In genomic region chr1:54404263-54404662, GRCh38 we compare ENCODE assay signal across 9 cellular contexts. TPM values are rescaled to one million over a fixed set of nuclear protein-coding genes. Genes with fewer than 3 reads are reported as not detected.
A peak's percentile ranks its signal among the peaks of the same experiment; 100 is the strongest.
DNase-seq lines count a peak whose midpoint lies in the region; ATAC-seq and TF ChIP-seq lines count a peak whose summit lies in the region.
"Had no signal": no experiment of that assay in that cellular context is flagged by ENCODE, and none has a peak within 500 bp of the region (broad histone marks: within the 10 kb centered on the region; RNA-seq: fewer than 3 reads in every experiment).

No MANE protein-coding gene starts in this region.

- no peak overlapping the region for H3K27ac Mint-ChIP-seq in MCF 10A (ENCODE audit: low read depth, unreplicated experiment)

- H3K36me3 Mint-ChIP-seq in MCF 10A (ENCODE audit: insufficient read depth, unreplicated experiment) = peaks cover 18% of the 10 kb centered on the region

- TF ChIP-seq CTCF in heart left ventricle (IDR thresholded peaks at IDR 0.05) = no peak
- no peak for TF ChIP-seq CTCF in MCF 10A (IDR thresholded peaks at IDR 0.05; ENCODE audit: unreplicated experiment)

- no TSS peak for BruUV-seq in MCF 10A (replicated peaks; lab: Mats Ljungman, UMichigan)

- DNase-seq in heart left ventricle = no peak
- no peak for DNase-seq in left cardiac atrium
- DNase-seq in MCF 10A (ENCODE audit: unreplicated experiment) = no peak
- DNase-seq in SW480 (ENCODE audit: low spot score) = no peak
- DNase-seq: NCI-H2029 treated with DMSO at 0.1 percent for 48 hours had no signal

- ATAC-seq in heart left ventricle = no peak
- ATAC-seq in left cardiac atrium = no peak
- no peak for ATAC-seq in GM21717 (IDR thresholded peaks at IDR 0.05; ENCODE audit: unreplicated experiment)
- ATAC-seq in HG02642 (IDR thresholded peaks at IDR 0.05; ENCODE audit: poor library complexity, unreplicated experiment) = no peak

- H3K27me3 ChIP-seq in heart left ventricle (no peaks in the 10 kb centered on the region), mucosa of stomach (ENCODE audit: control insufficient read depth, insufficient read depth, low read length) (no peaks in the 10 kb centered on the region)

- H3K9me3 ChIP-seq in heart left ventricle = no peaks in the 10 kb centered on the region
- no peaks in the 10 kb centered on the region for H3K9me3 ChIP-seq in mucosa of stomach (ENCODE audit: control insufficient read depth, low read length)

- H3K4me3 Mint-ChIP-seq in MCF 10A (ENCODE audit: unreplicated experiment) = peak overlapping the region; percentile 51

- H3K9ac ChIP-seq in mucosa of stomach (ENCODE audit: low read length) = peak overlapping the region; percentile 69

- POLR2A ChIA-PET in MCF 10A (lab: Yijun Ruan, JAX) = no interaction called here

- 77 to 83% (median 78%) methylated on average over 11 of the region's 11 CpGs for WGBS in heart left ventricle, 4 donors
- 58% methylated on average over 11 of the region's 11 CpGs for WGBS in urinary bladder

- H3K27ac ChIP-seq in heart left ventricle (peak overlapping the region in 4 of 12 donors; percentile 20 to 94 (median 47)), urinary bladder (ENCODE audit: low read depth) (no peak overlapping the region)

- H3K27me3 Mint-ChIP-seq in MCF 10A (ENCODE audit: insufficient read depth, unreplicated experiment) = no peaks in the 10 kb centered on the region

- peak overlapping the region in 8 of 12 donors; percentile 80 to 98 (median 90) for H3K4me3 ChIP-seq in heart left ventricle
- peak overlapping the region; percentile 60 for H3K4me3 ChIP-seq in mucosa of stomach (ENCODE audit: low read length)
- H3K4me3 ChIP-seq in urinary bladder (ENCODE audit: low read depth, low read length) = peak overlapping the region; percentile 96

- H3K9me3 Mint-ChIP-seq in MCF 10A (ENCODE audit: unreplicated experiment) = no peaks in the 10 kb centered on the region

- H3K4me1 Mint-ChIP-seq in MCF 10A (ENCODE audit: insufficient read depth, unreplicated experiment) = peaks cover 21% of the 10 kb centered on the region

- no peak for TF ChIP-seq POLR2A in heart left ventricle (IDR thresholded peaks at IDR 0.05)

- CTCF ChIA-PET in MCF 10A (lab: Yijun Ruan, JAX) = interaction anchor here (0.7 to 1.9 kb wide), 4 partner anchors 9 to 293 kb away, joined by 3 to 6 read pairs (median 4); no protein-coding TSS in a partner anchor

- intact Hi-C loops in heart left ventricle (cut with DNase I) (loop anchor here in 9 of 10 donors (2.0 to 10.0 kb wide), 13 partner anchors 42 to 329 kb away; partner anchors contain the start of genes ACOT11 (in 1 of the 9), CYB5RL (in 1 of the 9) and MRPL37 (in 1 of the 9)), left cardiac atrium (cut with DNase I) (loop anchor here (5.0 to 10.0 kb wide), 5 partner anchors 47 to 349 kb away; partner anchors contain the start of genes TCEANC2 (in 1 of the 2) and TMEM59 (in 1 of the 2)), MCF 10A (cut with micrococcal nuclease) (no loop called here)

- H3K36me3 ChIP-seq in heart left ventricle (peaks cover 0 to 37% (median 27%) of the 10 kb centered on the region in 9 donors), mucosa of stomach (ENCODE audit: control insufficient read depth, insufficient read depth, low read length) (peaks cover 16% of the 10 kb centered on the region), urinary bladder (ENCODE audit: insufficient read depth) (no peaks in the 10 kb centered on the region)

- H3K4me1 ChIP-seq in heart left ventricle (peaks cover 4 to 70% (median 48%) of the 10 kb centered on the region in 12 donors), mucosa of stomach (ENCODE audit: control insufficient read depth, insufficient read depth, low read length) (peaks cover 64% of the 10 kb centered on the region), urinary bladder (ENCODE audit: insufficient read depth) (peaks cover 2% of the 10 kb centered on the region)

RNA-seq across cellular contexts. Expression of gene SSBP3, which starts 1.9 kb away (rescaled TPM):
- total RNA-seq in heart left ventricle (10 to 100 TPM; 20.8 to 61.8 (median 48.3) TPM), left cardiac atrium (10 to 100 TPM; 23.9 to 45.1 TPM), MCF 10A (2022) (6.5 and 8.6 TPM in 2 replicates), urinary bladder (21.7 TPM)
- polyA plus RNA-seq in heart left ventricle (10 to 100 TPM; 21.4 to 30.7 TPM), urinary bladder (59.1 TPM)
